Comparison of ENCODE assay signal across 8 cellular contexts in genomic region chr6:56954389-56955170, GRCh38. TPM values are rescaled to one million over a fixed set of nuclear protein-coding genes. Genes with fewer than 3 reads are reported as not detected.
DNase-seq lines count a peak whose midpoint lies in the region; ATAC-seq and TF ChIP-seq lines count a peak whose summit lies in the region.

Gene BEND6, plus strand, starts transcription at chr6:56955107. Its CDS starts 26,704 bp downstream, at chr6:56981811.

- TF ChIP-seq CTCF in CD4-positive, alpha-beta T cell (IDR thresholded peaks at IDR 0.05), result no peak
- TF ChIP-seq CTCF in glutamatergic neuron (IDR thresholded peaks at IDR 0.05; ENCODE audit: partially characterized antibody, unreplicated experiment), result no peak
- no peak for TF ChIP-seq CTCF in omental fat pad (IDR thresholded peaks at IDR 0.05)

- H3K27me3 ChIP-seq in CD4-positive, alpha-beta T cell (ENCODE audit: control insufficient read depth, insufficient read depth, low read length), result peaks cover 72% of the 10 kb centered on the region

- H3K27me3 Mint-ChIP-seq in CD4-positive, alpha-beta T cell, result peaks cover 87% of the 10 kb centered on the region
- peaks cover 2% of the 10 kb centered on the region for H3K27me3 Mint-ChIP-seq in glutamatergic neuron (ENCODE audit: unreplicated experiment)

- H3K4me1 Mint-ChIP-seq in CD4-positive, alpha-beta T cell (ENCODE audit: low read depth), result peaks cover 26% of the 10 kb centered on the region
- H3K4me1 Mint-ChIP-seq in glutamatergic neuron (ENCODE audit: low read depth, unreplicated experiment), result peaks cover 2% of the 10 kb centered on the region

- CTCF ChIA-PET in CD4-positive, alpha-beta T cell (lab: Charles Lee), result no interaction called here

- no peaks in the 10 kb centered on the region for H3K36me3 Mint-ChIP-seq in CD4-positive, alpha-beta T cell (ENCODE audit: low read depth)
- no peaks in the 10 kb centered on the region for H3K36me3 Mint-ChIP-seq in glutamatergic neuron (ENCODE audit: unreplicated experiment)

- H3K9me3 Mint-ChIP-seq in CD4-positive, alpha-beta T cell, result no peaks in the 10 kb centered on the region
- no peaks in the 10 kb centered on the region for H3K9me3 Mint-ChIP-seq in glutamatergic neuron (ENCODE audit: unreplicated experiment)

- no peak within 1 kb of the TSS for H3K27ac Mint-ChIP-seq in CD4-positive, alpha-beta T cell
- H3K27ac Mint-ChIP-seq in glutamatergic neuron (ENCODE audit: unreplicated experiment), result peak within 1 kb of the TSS; percentile 10

- H3K4me3 Mint-ChIP-seq in CD4-positive, alpha-beta T cell, result peak within 1 kb of the TSS; percentile 90
- H3K4me3 Mint-ChIP-seq in glutamatergic neuron (ENCODE audit: unreplicated experiment), result peak within 1 kb of the TSS; percentile 95

- peak; percentile 63 for ATAC-seq in CD4-positive, alpha-beta T cell (ENCODE audit: poor library complexity)
- ATAC-seq in GM18907 (IDR thresholded peaks at IDR 0.05; ENCODE audit: unreplicated experiment) (peak; percentile 43), HG03064 (IDR thresholded peaks at IDR 0.05; ENCODE audit: low read depth, unreplicated experiment) (peak; percentile 37), omental fat pad (ENCODE audit: low FRiP score) (peak; percentile 88)

- H3K9me3 ChIP-seq in CD4-positive, alpha-beta T cell (ENCODE audit: control insufficient read depth, low read length), result no peaks in the 10 kb centered on the region

- POLR2A ChIA-PET in CD4-positive, alpha-beta T cell (lab: Charles Lee), result no interaction called here

- no peak within 1 kb of the TSS for H3K27ac ChIP-seq in CD4-positive, alpha-beta T cell (ENCODE audit: low read depth, low read length)

- DNase-seq in CD4-positive, alpha-beta T cell, result peak in 2 of 10 experiments; percentile 1 to 13
- peak; percentile 25 for DNase-seq in NCI-H526 treated with DMSO at 0.1 percent for 48 hours (lab: John Stamatoyannopoulos, UW)
- DNase-seq in activated naive CD4-positive, alpha-beta T cell treated with anti-CD3 and anti-CD28 coated beads, Interleukin-2, amount 50 U/mL, for 16 hours, result peak; percentile 52
- peak; percentile 69 for DNase-seq in glutamatergic neuron
- DNase-seq in omental fat pad (ENCODE audit: low spot score), result no peak
- no peak for DNase-seq in activated gamma-delta T cell (lab: John Stamatoyannopoulos, UW)

- intact Hi-C loops in CD4-positive, alpha-beta T cell (cut with DNase I, micrococcal nuclease), result no loop called here

RNA-seq across cellular contexts. Expression of gene BEND6, which starts in this region (rescaled TPM):
- not detected for total RNA-seq in CD4-positive, alpha-beta T cell
- total RNA-seq in glutamatergic neuron (ENCODE audit: unreplicated experiment) (1.2 TPM), omental fat pad (1 to 10 TPM in 1 of 4 donors, under 1 TPM in 2, not detected in 1; 0.44 to 1.0 (median 0.72) TPM)

Comparison
In these comparisons a context has a peak if more than half of its experiments do, and no peak if none do; other contexts are left out.
1. Peak in ATAC-seq in CD4-positive, alpha-beta T cell; RNA of the gene not detected or under 1 TPM.
2. ATAC-seq: peak in every context shown above with its lines; median percentile 88 in omental fat pad; 63 in CD4-positive, alpha-beta T cell; 43 in GM18907; 37 in HG03064.
3. DNase-seq: peak in NCI-H526 treated with DMSO at 0.1 percent for 48 hours (single experiment), activated naive CD4-positive, alpha-beta T cell treated with anti-CD3 and anti-CD28 coated beads, Interleukin-2, amount 50 U/mL, for 16 hours (single experiment) and glutamatergic neuron (single experiment); none in omental fat pad (single experiment) and activated gamma-delta T cell (single experiment).